ENCODE assay signal across 8 cellular contexts in genomic region chr7:26398436-26399308, GRCh38.
DNase-seq lines count a peak whose midpoint lies in the region; ATAC-seq and TF ChIP-seq lines count a peak whose summit lies in the region.

No MANE protein-coding gene starts in this region.

- no peaks in the 10 kb centered on the region for H3K36me3 Mint-ChIP-seq in naive thymus-derived CD8-positive, alpha-beta T cell

- TF ChIP-seq POLR2A in thyroid gland (IDR thresholded peaks at IDR 0.05) = no peak

- peak overlapping the region; percentile 55 for H3K4me3 ChIP-seq in fibroblast of pulmonary artery (replicated peaks; ENCODE audit: low read depth, low read length)
- peak overlapping the region; percentile 20 to 57 (median 39) for H3K4me3 ChIP-seq in thyroid gland (replicated peaks in 1 of 3)

- no peaks in the 10 kb centered on the region for H3K9me3 ChIP-seq in thyroid gland

- no peak overlapping the region for H3K27ac ChIP-seq in thyroid gland

- TF ChIP-seq CTCF in fibroblast of pulmonary artery (IDR thresholded peaks at IDR 0.05; ENCODE audit: low read length, missing control alignments) = no peak
- peak in 1 of 6 experiments; percentile 10 for TF ChIP-seq CTCF in thyroid gland (IDR thresholded peaks at IDR 0.05)

- intact Hi-C loops in thyroid gland (cut with DNase I) = loop anchor here (10.0 kb wide), 1 partner anchor 56 kb away; no protein-coding TSS in a partner anchor

- H3K9me3 Mint-ChIP-seq in naive thymus-derived CD8-positive, alpha-beta T cell = peaks cover 0 to 2% (median 0%) of the 10 kb centered on the region in 9 donors

- no peaks in the 10 kb centered on the region for H3K27me3 ChIP-seq in thyroid gland

- H3K4me3 Mint-ChIP-seq in naive thymus-derived CD8-positive, alpha-beta T cell = peak overlapping the region; percentile 85 to 98 (median 90)

- peak overlapping the region in 2 of 10 donors; percentile 53 to 86 for H3K27ac Mint-ChIP-seq in naive thymus-derived CD8-positive, alpha-beta T cell

- POLR2A ChIA-PET in naive thymus-derived CD8-positive, alpha-beta T cell (lab: Charles Lee) = no interaction called here

- 1% methylated on average over 35 to 64 of the region's 86 CpGs for WGBS in thyroid gland, 2 donors

- no peaks in the 10 kb centered on the region for H3K36me3 ChIP-seq in thyroid gland

- in situ Hi-C loops in Caki2 (cut with HindIII; ENCODE audit: low pct_unique_long_range_greater_than_20kb, low sequenced_read_pairs) = no loop called here

- peaks cover 0 to 7% of the 10 kb centered on the region in 2 donors for H3K4me1 ChIP-seq in thyroid gland

- DNase-seq in Caki2 (ENCODE audit: low read depth) (peak; percentile 92), NCI-H69 (lab: John Stamatoyannopoulos, UW) (peak; percentile 91), activated T-cell treated with anti-CD3 and anti-CD28 coated beads for 24 hours (ENCODE audit: low read depth) (peak; percentile 22), fibroblast of pulmonary artery (ENCODE audit: low read depth) (peak; percentile 32), thyroid gland (peak; percentile 55 to 59)
- DNase-seq in naive thymus-derived CD8-positive, alpha-beta T cell = peak in 6 of 10 donors; percentile 0 to 24 (median 8)

- ATAC-seq in GM19328 (IDR thresholded peaks at IDR 0.05; ENCODE audit: unreplicated experiment) = peak; percentile 72
- ATAC-seq in HG03378 (IDR thresholded peaks at IDR 0.05; ENCODE audit: unreplicated experiment) = peak; percentile 94
- peak; percentile 51 to 66 for ATAC-seq in naive thymus-derived CD8-positive, alpha-beta T cell

- peaks cover 8 to 20% (median 14%) of the 10 kb centered on the region in 4 donors for H3K4me1 Mint-ChIP-seq in naive thymus-derived CD8-positive, alpha-beta T cell

- H3K27me3 Mint-ChIP-seq in naive thymus-derived CD8-positive, alpha-beta T cell = peaks cover 33 to 47% (median 38%) of the 10 kb centered on the region in 5 donors

Comparison
In these comparisons a context has a peak if more than half of its experiments do, and no peak if none do; other contexts are left out.
1. DNase-seq: peak in every context shown above with its lines; median percentile 92 in Caki2; 91 in NCI-H69; 57 in thyroid gland; 32 in fibroblast of pulmonary artery; 22 in activated T-cell treated with anti-CD3 and anti-CD28 coated beads for 24 hours; 8 in naive thymus-derived CD8-positive, alpha-beta T cell.